In genomic region chr9:35035851-35036701, GRCh38 we compare ENCODE assay signal across 8 cellular contexts. TPM values are rescaled to one million over a fixed set of nuclear protein-coding genes. Genes with fewer than 3 reads are reported as not detected.
DNase-seq lines count a peak whose midpoint lies in the region; ATAC-seq and TF ChIP-seq lines count a peak whose summit lies in the region.

No MANE protein-coding gene starts in this region.

- H3K4me1 Mint-ChIP-seq in activated CD4-positive, alpha-beta T cell treated with anti-CD3 and anti-CD28 coated beads for 36 hours, result peaks cover 11% of the 10 kb centered on the region
- H3K4me1 Mint-ChIP-seq in natural killer cell, result peaks cover 0 to 11% of the 10 kb centered on the region in 2 donors

- TF ChIP-seq POLR2A in uterus (IDR thresholded peaks at IDR 0.05), result no peak

- H3K27ac ChIP-seq in uterus, result peak overlapping the region; percentile 59 to 69

- no peaks in the 10 kb centered on the region for H3K36me3 ChIP-seq in uterus

- peak overlapping the region; percentile 79 for H3K27ac Mint-ChIP-seq in activated CD4-positive, alpha-beta T cell treated with anti-CD3 and anti-CD28 coated beads for 36 hours
- H3K27ac Mint-ChIP-seq in natural killer cell, result peak overlapping the region in 1 of 2 donors; percentile 21

- H3K9me3 Mint-ChIP-seq in activated CD4-positive, alpha-beta T cell treated with anti-CD3 and anti-CD28 coated beads for 36 hours (ENCODE audit: low read depth), result no peaks in the 10 kb centered on the region
- H3K9me3 Mint-ChIP-seq in natural killer cell, result no peaks in the 10 kb centered on the region

- peak overlapping the region; percentile 52 for H3K4me3 ChIP-seq in choroid plexus epithelial cell (ENCODE audit: low read depth, low read length)
- H3K4me3 ChIP-seq in uterus, result peak overlapping the region; percentile 20 to 31

- no peaks in the 10 kb centered on the region for H3K9me3 ChIP-seq in uterus

- peaks cover 5% of the 10 kb centered on the region for H3K36me3 Mint-ChIP-seq in activated CD4-positive, alpha-beta T cell treated with anti-CD3 and anti-CD28 coated beads for 36 hours (ENCODE audit: low read depth)
- H3K36me3 Mint-ChIP-seq in natural killer cell, result no peaks in the 10 kb centered on the region

- peak; percentile 80 for DNase-seq in activated CD4-positive, alpha-beta T cell treated with anti-CD3 and anti-CD28 coated beads for 36 hours
- DNase-seq in activated CD4-positive, alpha-beta T cell treated with anti-CD3 and anti-CD28 coated beads for 1 hour, result no peak
- DNase-seq in choroid plexus epithelial cell (ENCODE audit: low read depth), result peak; percentile 71
- DNase-seq in natural killer cell, result no peak
- peak; percentile 54 to 60 for DNase-seq in uterus
- DNase-seq in NCI-H446 treated with DMSO at 0.1 percent for 48 hours (lab: John Stamatoyannopoulos, UW), result no peak
- no peak for DNase-seq in NCI-H748 (lab: John Stamatoyannopoulos, UW; ENCODE audit: unreplicated experiment)

- intact Hi-C loops in activated CD4-positive, alpha-beta T cell treated with anti-CD3 and anti-CD28 coated beads for 36 hours (cut with DNase I, micrococcal nuclease), result no loop called here
- intact Hi-C loops in natural killer cell (cut with micrococcal nuclease), result no loop called here
- intact Hi-C loops in uterus (cut with DNase I; ENCODE audit: low total_unique reads), result no loop called here

- H3K27me3 Mint-ChIP-seq in activated CD4-positive, alpha-beta T cell treated with anti-CD3 and anti-CD28 coated beads for 36 hours, result no peaks in the 10 kb centered on the region
- H3K27me3 Mint-ChIP-seq in natural killer cell (ENCODE audit: low read depth in 2 of 2), result no peaks in the 10 kb centered on the region

- peak; percentile 25 for TF ChIP-seq CTCF in choroid plexus epithelial cell (conservative IDR thresholded peaks at IDR 0.05; ENCODE audit: low read depth, low read length)
- TF ChIP-seq CTCF in natural killer cell (IDR thresholded peaks at IDR 0.05), result no peak
- TF ChIP-seq CTCF in uterus (IDR thresholded peaks at IDR 0.05), result no peak

- H3K27me3 ChIP-seq in uterus, result no peaks in the 10 kb centered on the region

- H3K4me3 Mint-ChIP-seq in activated CD4-positive, alpha-beta T cell treated with anti-CD3 and anti-CD28 coated beads for 36 hours, result peak overlapping the region; percentile 52
- H3K4me3 Mint-ChIP-seq in natural killer cell, result peak overlapping the region; percentile 58

- CTCF ChIA-PET in activated CD4-positive, alpha-beta T cell treated with anti-CD3 and anti-CD28 coated beads for 36 hours (lab: Charles Lee), result interaction anchor here (0.6 to 1.0 kb wide), 3 partner anchors 15 to 231 kb away, joined by 3 read pairs; no protein-coding TSS in a partner anchor

- POLR2A ChIA-PET in activated CD4-positive, alpha-beta T cell treated with anti-CD3 and anti-CD28 coated beads for 36 hours (lab: Charles Lee), result interaction anchor here (0.7 kb wide), 1 partner anchor 34 kb away, joined by 4 read pairs; no protein-coding TSS in a partner anchor

- peak; percentile 97 for ATAC-seq in activated CD4-positive, alpha-beta T cell treated with anti-CD3 and anti-CD28 coated beads for 36 hours
- ATAC-seq in natural killer cell (peak; percentile 40 to 73 (median 73)), HG03159 (IDR thresholded peaks at IDR 0.05; ENCODE audit: unreplicated experiment) (no peak)

- no peaks in the 10 kb centered on the region for H3K4me1 ChIP-seq in uterus

RNA-seq across cellular contexts. Expression of gene VCP, which starts 36.3 kb away (rescaled TPM):
- total RNA-seq in activated CD4-positive, alpha-beta T cell treated with anti-CD3 and anti-CD28 coated beads for 36 hours, result 100 to 1,000 TPM; 261 to 268 TPM
- total RNA-seq in natural killer cell, result 100 to 1,000 TPM; 303 to 338 (median 322) TPM
- 100 to 1,000 TPM in 3 of 4 donors, 10 to 100 TPM in 1; 57.6 to 252 (median 174) TPM for total RNA-seq in uterus

RNA-seq across cellular contexts. Expression of gene FANCG, which starts 43.7 kb away (rescaled TPM):
- 10 to 100 TPM; 92.8 to 93.4 TPM for total RNA-seq in activated CD4-positive, alpha-beta T cell treated with anti-CD3 and anti-CD28 coated beads for 36 hours
- total RNA-seq in natural killer cell (10 to 100 TPM; 33.9 to 38.9 (median 35.7) TPM), uterus (10 to 100 TPM in 1 of 4 donors, 1 to 10 TPM in 3; 1.8 to 29.1 (median 8.3) TPM)

RNA-seq across cellular contexts. Expression of gene DNAJB5, which starts 46.5 kb away (rescaled TPM):
- 10 to 100 TPM; 10.3 to 11.3 TPM for total RNA-seq in activated CD4-positive, alpha-beta T cell treated with anti-CD3 and anti-CD28 coated beads for 36 hours
- total RNA-seq in natural killer cell (1 to 10 TPM; 1.1 to 2.4 (median 1.9) TPM), uterus (10 to 100 TPM in 3 of 4 donors, 1 to 10 TPM in 1; 9.7 to 45.0 (median 25.1) TPM)

Comparison
In these comparisons a context has a peak if more than half of its experiments do, and no peak if none do; other contexts are left out.
1. DNase-seq: peak in activated CD4-positive, alpha-beta T cell treated with anti-CD3 and anti-CD28 coated beads for 36 hours (single experiment), choroid plexus epithelial cell (single experiment) and uterus (2 of 2); none in activated CD4-positive, alpha-beta T cell treated with anti-CD3 and anti-CD28 coated beads for 1 hour (single experiment), natural killer cell (single experiment), NCI-H446 treated with DMSO at 0.1 percent for 48 hours (single experiment) and NCI-H748 (single experiment).